In the genomic region with DNA sequence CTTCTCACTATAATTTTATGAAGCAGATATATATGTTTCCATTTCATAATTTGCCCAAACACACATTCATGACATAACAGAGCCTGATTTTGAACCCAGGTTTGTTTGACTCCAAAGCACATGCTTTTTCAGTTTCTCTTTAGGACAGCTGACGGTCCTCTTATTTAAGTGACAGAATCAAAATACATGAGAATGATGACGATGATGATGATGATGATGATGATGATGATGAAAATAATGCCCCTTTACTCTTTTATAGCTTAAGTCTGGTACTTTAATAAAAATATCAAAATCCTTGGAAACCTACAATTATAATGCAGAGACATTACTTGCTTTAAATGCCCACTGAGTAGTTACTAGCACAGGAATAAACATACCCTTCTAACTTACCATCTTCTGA, we compare ENCODE assay signal across 8 cellular contexts.
"Had no signal": no experiment of that assay in that cellular context is flagged by ENCODE, and none has a peak within 500 bp of the region (broad histone marks: within the 10 kb centered on the region; RNA-seq: fewer than 3 reads in every experiment).

No MANE protein-coding gene starts in this region.

- H3K4me3 ChIP-seq: GM12878 had no signal

- ATAC-seq: GM12878 had no signal

- DNase-seq: GDM1, GF-D8 had no signal

- FAIRE-seq: G401.6, GM12878, GM12891, GM12892, GM18507, GM19239 had no signal
